Comparison of ENCODE assay signal across 8 cellular contexts in the genomic region with DNA sequence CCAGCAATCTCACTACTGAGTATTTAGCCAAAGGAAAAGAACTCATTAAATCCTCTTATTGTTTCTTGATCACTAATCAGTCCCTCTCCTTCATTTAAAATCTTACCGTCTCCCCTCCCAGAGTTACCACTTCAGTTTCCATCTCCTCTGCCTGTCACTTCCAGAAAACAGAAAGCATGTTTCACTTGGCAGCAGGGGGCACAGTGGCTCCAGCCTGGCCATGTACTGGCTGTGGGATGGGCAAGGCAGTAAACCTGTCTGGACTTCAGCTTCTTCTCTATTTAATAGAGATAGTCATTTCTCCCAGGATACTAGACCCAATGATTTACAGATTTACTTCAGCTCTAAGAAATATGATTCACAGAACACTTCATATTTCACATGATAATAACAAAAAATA.
DNase-seq lines count a peak whose midpoint lies in the region; TF ChIP-seq lines count a peak whose summit lies in the region.

No MANE protein-coding gene starts in this region.

- 75% methylated on average over 1 of the region's 1 CpG for WGBS in hepatocyte (ENCODE audit: low lambda C conversion rate, missing lambda C conversion rate)

- no peaks in the 10 kb centered on the region for H4K20me1 ChIP-seq in hepatocyte (ENCODE audit: insufficient read depth, poor library complexity, severe bottlenecking)

- intact Hi-C loops in activated T-helper 2 cell treated with anti-CD3 and anti-CD28 coated beads, Interferon-gamma antibody, Interleukin-2, Interleukin-4, amounts not matched to agents 10 μg/mL and 5 μg/mL and 100 μg/mL, durations not matched to agents 14 hours and 24 hours and 36 hours (cut with micrococcal nuclease): loop anchor here (2.0 to 5.0 kb wide), 5 partner anchors 36 to 214 kb away; partner anchors contain the start of gene RBMX

- H3K4me1 Mint-ChIP-seq in activated T-helper 2 cell treated with anti-CD3 and anti-CD28 coated beads, Interferon-gamma antibody, Interleukin-2, Interleukin-4, amounts not matched to agents 10 μg/mL and 5 μg/mL and 100 μg/mL, durations not matched to agents 14 hours and 24 hours and 36 hours (ENCODE audit: low read depth): peaks cover 44% of the 10 kb centered on the region

- H3K36me3 Mint-ChIP-seq in activated T-helper 2 cell treated with anti-CD3 and anti-CD28 coated beads, Interferon-gamma antibody, Interleukin-2, Interleukin-4, amounts not matched to agents 10 μg/mL and 5 μg/mL and 100 μg/mL, durations not matched to agents 14 hours and 24 hours and 36 hours (ENCODE audit: low read depth): peaks cover 32% of the 10 kb centered on the region

- H3K9me3 ChIP-seq in hepatocyte (ENCODE audit: low read depth) (no peaks in the 10 kb centered on the region), subcutaneous abdominal adipose tissue (ENCODE audit: control insufficient read depth in 5 of 5, low read length in 5 of 5) (no peaks in the 10 kb centered on the region)

- H3K27ac ChIP-seq in hepatocyte (no peak overlapping the region), subcutaneous abdominal adipose tissue (ENCODE audit: low read depth, low read length) (peak overlapping the region; percentile 49)

- no peak overlapping the region for H3K9ac ChIP-seq in subcutaneous abdominal adipose tissue (ENCODE audit: low read length in 5 of 5)

- no peak overlapping the region for H2AFZ ChIP-seq in hepatocyte

- no peak overlapping the region for H3K4me3 Mint-ChIP-seq in activated T-helper 2 cell treated with anti-CD3 and anti-CD28 coated beads, Interferon-gamma antibody, Interleukin-2, Interleukin-4, amounts not matched to agents 10 μg/mL and 5 μg/mL and 100 μg/mL, durations not matched to agents 14 hours and 24 hours and 36 hours (ENCODE audit: low read depth)

- H3K27me3 ChIP-seq in hepatocyte (no peaks in the 10 kb centered on the region), subcutaneous abdominal adipose tissue (ENCODE audit: control insufficient read depth in 5 of 5, insufficient read depth in 4 of 5, low read length in 5 of 5) (no peaks in the 10 kb centered on the region)

- no peaks in the 10 kb centered on the region for H3K9me2 ChIP-seq in hepatocyte (replicated peaks; ENCODE audit: insufficient read depth)

- no peaks in the 10 kb centered on the region for H3K27me3 Mint-ChIP-seq in activated T-helper 2 cell treated with anti-CD3 and anti-CD28 coated beads, Interferon-gamma antibody, Interleukin-2, Interleukin-4, amounts not matched to agents 10 μg/mL and 5 μg/mL and 100 μg/mL, durations not matched to agents 14 hours and 24 hours and 36 hours (ENCODE audit: low read depth)

- peak; percentile 43; the same call in 1 of the 2 replicates for TF ChIP-seq CTCF in LNCAP (IDR thresholded peaks at IDR 0.05)
- peak; percentile 38 for TF ChIP-seq CTCF in hepatocyte (IDR thresholded peaks at IDR 0.05; ENCODE audit: poor library complexity)

- no peak overlapping the region for H3K4me2 ChIP-seq in hepatocyte

- H3K4me1 ChIP-seq in hepatocyte (ENCODE audit: insufficient read depth): no peaks in the 10 kb centered on the region
- peaks cover 0 to 16% (median 6%) of the 10 kb centered on the region in 5 donors for H3K4me1 ChIP-seq in subcutaneous abdominal adipose tissue (ENCODE audit: control insufficient read depth in 5 of 5, insufficient read depth in 5 of 5, low read length in 5 of 5)

- peak; percentile 32 for DNase-seq in activated CD4-positive, alpha-beta T cell treated with anti-CD3 and anti-CD28 coated beads for 48 hours
- DNase-seq in activated CD4-positive, alpha-beta T cell treated with anti-CD3 and anti-CD28 coated beads for 1 hour: no peak
- no peak for DNase-seq in activated T-helper 2 cell treated with anti-CD3 and anti-CD28 coated beads, Interferon-gamma antibody, Interleukin-2, Interleukin-4, amounts not matched to agents 10 μg/mL and 5 μg/mL and 100 μg/mL, durations not matched to agents 14 hours and 24 hours and 36 hours (ENCODE audit: low spot score)
- DNase-seq in hepatocyte (ENCODE audit: low spot score): peak; percentile 26
- DNase-seq in effector CD8-positive, alpha-beta T cell (lab: John Stamatoyannopoulos, UW): no peak
- DNase-seq in NCI-H510A (lab: John Stamatoyannopoulos, UW): no peak

- H3K4me3 ChIP-seq in hepatocyte (no peak overlapping the region), subcutaneous abdominal adipose tissue (ENCODE audit: low read depth in 1 of 5, low read length in 5 of 5) (no peak overlapping the region)

- H3K79me2 ChIP-seq in hepatocyte: no peaks in the 10 kb centered on the region

- H3K9me3 Mint-ChIP-seq in activated T-helper 2 cell treated with anti-CD3 and anti-CD28 coated beads, Interferon-gamma antibody, Interleukin-2, Interleukin-4, amounts not matched to agents 10 μg/mL and 5 μg/mL and 100 μg/mL, durations not matched to agents 14 hours and 24 hours and 36 hours: no peaks in the 10 kb centered on the region

- H3K27ac Mint-ChIP-seq in activated T-helper 2 cell treated with anti-CD3 and anti-CD28 coated beads, Interferon-gamma antibody, Interleukin-2, Interleukin-4, amounts not matched to agents 10 μg/mL and 5 μg/mL and 100 μg/mL, durations not matched to agents 14 hours and 24 hours and 36 hours: peak overlapping the region; percentile 95

- H3K36me3 ChIP-seq in hepatocyte (replicated peaks; ENCODE audit: insufficient read depth, low read depth) (no peaks in the 10 kb centered on the region), subcutaneous abdominal adipose tissue (ENCODE audit: control insufficient read depth in 5 of 5, insufficient read depth in 5 of 5, low read length in 5 of 5) (peaks cover 5 to 18% (median 13%) of the 10 kb centered on the region in 5 donors)

Comparison
In these comparisons a context has a peak if more than half of its experiments do, and no peak if none do; other contexts are left out.
1. DNase-seq: peak in activated CD4-positive, alpha-beta T cell treated with anti-CD3 and anti-CD28 coated beads for 48 hours (single experiment) and hepatocyte (single experiment); none in activated CD4-positive, alpha-beta T cell treated with anti-CD3 and anti-CD28 coated beads for 1 hour (single experiment), activated T-helper 2 cell treated with anti-CD3 and anti-CD28 coated beads, Interferon-gamma antibody, Interleukin-2, Interleukin-4, amounts not matched to agents 10 μg/mL and 5 μg/mL and 100 μg/mL, durations not matched to agents 14 hours and 24 hours and 36 hours (single experiment), effector CD8-positive, alpha-beta T cell (single experiment) and NCI-H510A (single experiment).